ENCODE assay signal across 8 cellular contexts in genomic region chrX:23901805-23902204, GRCh38.
DNase-seq lines count a peak whose midpoint lies in the region; ATAC-seq and TF ChIP-seq lines count a peak whose summit lies in the region.

No MANE protein-coding gene starts in this region.

- peak; percentile 10 to 41 for DNase-seq in NCI-H2081 (lab: John Stamatoyannopoulos, UW)
- no peak for DNase-seq in NCI-H2081 treated with DMSO at 0.1 percent for 48 hours (lab: John Stamatoyannopoulos, UW)
- DNase-seq in SIG-M5 (lab: John Stamatoyannopoulos, UW) = peak; percentile 30
- DNase-seq in cardiac fibroblast (ENCODE audit: low read depth in 2 of 2) = peak; percentile 91
- DNase-seq in stimulated activated naive B cell treated with anti-CD40 and anti-IgM and Interleukin-4, amounts not matched to agents 10 μg/mL and 1 μg/mL and 100 μg/mL, for 72 hours = peak; percentile 19

- H3K27me3 Mint-ChIP-seq in stimulated activated naive B cell treated with anti-CD40 and anti-IgM and Interleukin-4, amounts not matched to agents 10 μg/mL and 1 μg/mL and 100 μg/mL, for 72 hours = no peaks in the 10 kb centered on the region

- TF ChIP-seq CTCF in LNCAP (IDR thresholded peaks at IDR 0.05) = peak; percentile 36
- peak; percentile 53 for TF ChIP-seq CTCF in cardiac fibroblast (IDR thresholded peaks at IDR 0.05; ENCODE audit: low read depth, low read length)

- H3K4me3 Mint-ChIP-seq in stimulated activated naive B cell treated with anti-CD40 and anti-IgM and Interleukin-4, amounts not matched to agents 10 μg/mL and 1 μg/mL and 100 μg/mL, for 72 hours = no peak overlapping the region

- peak overlapping the region; percentile 48 for H3K27ac ChIP-seq in layer of hippocampus (ENCODE audit: low read depth, low read length)

- no peaks in the 10 kb centered on the region for H3K9me3 Mint-ChIP-seq in stimulated activated naive B cell treated with anti-CD40 and anti-IgM and Interleukin-4, amounts not matched to agents 10 μg/mL and 1 μg/mL and 100 μg/mL, for 72 hours

- no peak overlapping the region for H3K27ac Mint-ChIP-seq in stimulated activated naive B cell treated with anti-CD40 and anti-IgM and Interleukin-4, amounts not matched to agents 10 μg/mL and 1 μg/mL and 100 μg/mL, for 72 hours

- H3K36me3 Mint-ChIP-seq in stimulated activated naive B cell treated with anti-CD40 and anti-IgM and Interleukin-4, amounts not matched to agents 10 μg/mL and 1 μg/mL and 100 μg/mL, for 72 hours = peaks cover 0 to 4% of the 10 kb centered on the region in 2 donors

- H3K27me3 ChIP-seq in layer of hippocampus (ENCODE audit: control insufficient read depth, insufficient read depth, low read length) = no peaks in the 10 kb centered on the region

- H3K4me3 ChIP-seq in cardiac fibroblast (replicated peaks in 1 of 2; ENCODE audit: low read depth in 2 of 2, low read length in 2 of 2) = no peak overlapping the region

- peak; percentile 67 for ATAC-seq in GM21717 (IDR thresholded peaks at IDR 0.05; ENCODE audit: unreplicated experiment)
- peak; percentile 92 for ATAC-seq in stimulated activated naive B cell treated with anti-CD40 and anti-IgM and Interleukin-4, amounts not matched to agents 10 μg/mL and 1 μg/mL and 100 μg/mL, for 72 hours (replicated peaks)

- no peaks in the 10 kb centered on the region for H3K4me1 Mint-ChIP-seq in stimulated activated naive B cell treated with anti-CD40 and anti-IgM and Interleukin-4, amounts not matched to agents 10 μg/mL and 1 μg/mL and 100 μg/mL, for 72 hours
